9 cellular contexts compared by ENCODE assay signal in the genomic region with DNA sequence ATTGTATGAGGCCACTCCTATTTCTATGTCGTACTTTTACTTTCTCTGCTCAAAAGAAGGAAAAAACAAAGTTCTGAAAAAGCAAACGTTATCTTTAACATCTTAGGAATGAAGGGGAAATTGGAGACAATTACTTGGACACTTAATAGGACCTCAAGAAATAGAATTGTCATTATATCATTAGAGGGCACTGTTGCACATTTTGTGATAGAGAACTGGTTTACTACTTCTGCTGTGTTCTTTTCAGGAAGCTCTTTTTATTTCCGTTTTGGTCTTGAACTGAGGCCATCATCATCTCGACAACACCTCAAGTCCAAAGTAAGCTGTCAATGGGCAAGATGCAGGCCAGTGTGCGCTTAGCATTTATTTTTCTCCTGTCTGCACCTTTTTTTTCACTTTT. TPM values are rescaled to one million over a fixed set of nuclear protein-coding genes. Genes with fewer than 3 reads are reported as not detected.
DNase-seq lines count a peak whose midpoint lies in the region; ATAC-seq, FAIRE-seq and TF ChIP-seq lines count a peak whose summit lies in the region.
"Had no signal": no experiment of that assay in that cellular context is flagged by ENCODE, and none has a peak within 500 bp of the region (broad histone marks: within the 10 kb centered on the region; RNA-seq: fewer than 3 reads in every experiment).

No MANE protein-coding gene starts in this region.

- no peaks in the 10 kb centered on the region for H3K9me3 Mint-ChIP-seq in T-cell

- peaks cover 6% of the 10 kb centered on the region for H3K4me1 ChIP-seq in BLaER1

- H3K27me3 ChIP-seq in BLaER1, result no peaks in the 10 kb centered on the region

- peak; percentile 13 for TF ChIP-seq CTCF in fibroblast of villous mesenchyme (IDR thresholded peaks at IDR 0.05; ENCODE audit: insufficient read depth, low read depth, low read length)

- H3K27ac ChIP-seq in BLaER1, result no peak overlapping the region

- no peak overlapping the region for H3K4me3 ChIP-seq in BLaER1
- H3K4me3 ChIP-seq in fibroblast of villous mesenchyme (ENCODE audit: low read depth, low read length), result no peak overlapping the region

- no peaks in the 10 kb centered on the region for H3K27me3 Mint-ChIP-seq in T-cell

- H4K20me1 ChIP-seq in BLaER1, result no peaks in the 10 kb centered on the region

- CTCF ChIA-PET in T-cell (lab: Charles Lee), result interaction anchor here in 1 of 2 donors (0.5 to 1.5 kb wide), 7 partner anchors 11 to 162 kb away, joined by 3 to 8 read pairs (median 3); partner anchors contain the start of genes COG4, DDX19A and SF3B3

- peaks cover 9 to 10% (median 9%) of the 10 kb centered on the region in 3 donors for H3K4me1 Mint-ChIP-seq in T-cell

- H3K9ac ChIP-seq in BLaER1, result no peak overlapping the region

- no peak for TF ChIP-seq POLR2A in H54 (IDR thresholded peaks at IDR 0.05; ENCODE audit: low read depth, low read length)

- H3K4me2 ChIP-seq in BLaER1, result peak overlapping the region; percentile 25

- H3K36me3 Mint-ChIP-seq in T-cell, result peaks cover 46% of the 10 kb centered on the region

- peak overlapping the region; percentile 86 to 88 for H3K27ac Mint-ChIP-seq in T-cell

- DNase-seq in H54 (ENCODE audit: insufficient read length, low spot score) (no peak), T-cell (no peak), fibroblast of villous mesenchyme (ENCODE audit: low read depth) (peak; percentile 10), NCI-H2227 treated with DMSO at 0.1 percent for 48 hours (lab: John Stamatoyannopoulos, UW) (no peak), midbrain (lab: John Stamatoyannopoulos, UW) (no peak), RCC 7860 (ENCODE audit: low spot score) (no peak)

- peak; percentile 57 for FAIRE-seq in H54 (lab: Jason Lieb, UNC)
- FAIRE-seq in RCC 7860 (lab: Jason Lieb, UNC), result no peak
- FAIRE-seq: frontal cortex had no signal

- no peak overlapping the region for H3K4me3 Mint-ChIP-seq in T-cell

- H3K36me3 ChIP-seq in BLaER1, result peaks cover 92% of the 10 kb centered on the region

- ATAC-seq in T-cell (replicated peaks in 1 of 4) (peak; percentile 52 to 73 (median 58)), GM21723 (IDR thresholded peaks at IDR 0.05; ENCODE audit: unreplicated experiment) (no peak)

- POLR2A ChIA-PET in T-cell (lab: Charles Lee), result interaction anchor here in 1 of 2 donors (0.6 kb wide), 1 partner anchor 16 kb away, joined by 5 read pairs; no protein-coding TSS in a partner anchor

- no peaks in the 10 kb centered on the region for H3K9me3 ChIP-seq in BLaER1

RNA-seq across cellular contexts. Expression of gene COG4, which starts 14.6 kb away (rescaled TPM):
- total RNA-seq in T-cell (10 to 100 TPM; 49.5 to 70.6 (median 60.6) TPM), fibroblast of villous mesenchyme (57.0 and 64.8 TPM in 2 replicates)

RNA-seq across cellular contexts. Expression of gene SF3B3, which starts 14.9 kb away (rescaled TPM):
- total RNA-seq in T-cell (100 to 1,000 TPM; 202 to 291 (median 264) TPM), fibroblast of villous mesenchyme (111 and 154 TPM in 2 replicates)

RNA-seq across cellular contexts. Expression of gene FCSK, which starts 54.4 kb away (rescaled TPM):
- total RNA-seq in T-cell, result 10 to 100 TPM; 28.7 to 43.4 (median 37.9) TPM
- total RNA-seq in fibroblast of villous mesenchyme, result 9.0 and 9.5 TPM in 2 replicates
